32 cellular contexts compared by ENCODE assay signal in genomic region chr7:70352088-70352487, GRCh38.
"Had no signal": no experiment of that assay in that cellular context is flagged by ENCODE, and none has a peak within 500 bp of the region (broad histone marks: within the 10 kb centered on the region; RNA-seq: fewer than 3 reads in every experiment).

No MANE protein-coding gene starts in this region.

- DNase-seq: activated B cell treated with CpG ODN at 0.5 μM for 24 hours; activated CD4-positive, alpha-beta T cell treated with anti-CD3 and anti-CD28 coated beads for 48 hours; activated CD4-positive, alpha-beta T cell treated with anti-CD3 and anti-CD28 coated beads, Interleukin-2, amount 50 U/mL, for 1 hour; activated CD4-positive, alpha-beta T cell treated with anti-CD3 and anti-CD28 coated beads, Interleukin-2, amount 50 U/mL, for 48 hours; activated CD8-positive, alpha-beta memory T cell treated with anti-CD3 and anti-CD28 coated beads for 24 hours; activated CD8-positive, alpha-beta T cell treated with anti-CD3 and anti-CD28 coated beads for 36 hours; activated effector memory CD4-positive, alpha-beta T cell treated with anti-CD3 and anti-CD28 coated beads, Interleukin-2, amount 50 U/mL, for 16 hours; activated naive CD4-positive, alpha-beta T cell treated with anti-CD3 and anti-CD28 coated beads for 36 hours; activated naive CD8-positive, alpha-beta T cell treated with anti-CD3 and anti-CD28 coated beads for 36 hours; activated naive CD8-positive, alpha-beta T cell treated with anti-CD3 and anti-CD28 coated beads, Interleukin-2, amount 50 U/mL, for 24 hours; activated T-cell treated with anti-CD3 and anti-CD28 coated beads, Interleukin-2, amount 50 U/mL, for 4 hours; adrenal gland; amygdala; central memory CD4-positive, alpha-beta T cell; cerebellar nuclear complex; dorsolateral prefrontal cortex; effector memory CD4-positive, alpha-beta T cell; endodermal cell; foreskin keratinocyte; head of caudate nucleus; SW 1271; T-cell; T-helper 9 cell; WERI-Rb-1 had no signal

- ATAC-seq: activated CD4-positive, CD25-positive, alpha-beta regulatory T cell treated with anti-CD3 and anti-CD28 coated beads, Interleukin-2, amount 50 U/mL, for 24 hours; activated CD8-positive, alpha-beta T cell treated with anti-CD3 and anti-CD28 coated beads for 36 hours; activated naive CD8-positive, alpha-beta T cell treated with anti-CD3 and anti-CD28 coated beads, Interleukin-2, amount 50 U/mL, for 24 hours; activated T-cell treated with anti-CD3 and anti-CD28 coated beads, Interleukin-2, amount 50 U/mL, for 4 hours; activated T-helper 17 cell treated with anti-CD3 and anti-CD28 coated beads, Interleukin-2, amount 50 U/mL, for 72 hours; esophagus mucosa; foreskin keratinocyte; gastroesophageal sphincter; T-cell had no signal

- H3K27me3 ChIP-seq: adrenal gland, ascending aorta, breast epithelium, cardiac muscle cell, dorsolateral prefrontal cortex, foreskin keratinocyte, gastroesophageal sphincter had no signal

- H3K27ac ChIP-seq: adrenal gland, ascending aorta, breast epithelium, cardiac muscle cell, coronary artery, dorsolateral prefrontal cortex, foreskin keratinocyte, gastroesophageal sphincter, WERI-Rb-1 had no signal

- H3K4me3 ChIP-seq: adrenal gland, ascending aorta, breast epithelium, cardiac muscle cell, coronary artery, dorsolateral prefrontal cortex, gastroesophageal sphincter had no signal

- H3K9me3 ChIP-seq: adrenal gland, ascending aorta, breast epithelium, gastroesophageal sphincter had no signal

- H3K36me3 ChIP-seq: adrenal gland, ascending aorta, breast epithelium, cardiac muscle cell, gastroesophageal sphincter, WERI-Rb-1 had no signal

- H3K4me1 ChIP-seq: adrenal gland, breast epithelium, foreskin keratinocyte had no signal
